In the genomic region with DNA sequence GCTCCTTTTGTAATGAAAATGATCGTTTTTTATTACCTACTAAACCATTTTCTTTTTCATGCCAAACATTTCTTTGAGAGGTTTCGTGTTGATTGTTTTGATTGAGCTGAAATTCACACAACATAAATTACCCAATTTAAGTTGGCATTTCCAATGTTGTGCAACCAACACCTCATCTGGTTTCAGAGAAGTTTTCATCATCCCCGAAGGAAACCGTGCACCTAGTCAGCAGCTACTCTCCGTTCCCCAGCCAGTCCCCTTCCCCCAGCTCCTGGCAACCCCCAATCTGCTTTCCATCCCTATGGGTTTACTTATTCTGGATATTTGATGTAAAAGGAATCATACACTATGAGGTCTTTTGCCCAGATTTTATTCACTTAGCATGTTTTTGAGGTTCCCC, we compare ENCODE assay signal across 24 cellular contexts.
"Had no signal": no experiment of that assay in that cellular context is flagged by ENCODE, and none has a peak within 500 bp of the region (broad histone marks: within the 10 kb centered on the region; RNA-seq: fewer than 3 reads in every experiment).

No MANE protein-coding gene starts in this region.

- H3K36me3 Mint-ChIP-seq: activated naive CD8-positive, alpha-beta T cell had no signal

- H3K4me1 Mint-ChIP-seq: activated T-helper 17 cell treated with anti-CD3 and anti-CD28 coated beads, Interleukin-2, amount 50 U/mL, for 72 hours had no signal

- H3K27me3 Mint-ChIP-seq: activated CD8-positive, alpha-beta T cell treated with anti-CD3 and anti-CD28 coated beads for 36 hours; activated naive CD8-positive, alpha-beta T cell had no signal

- ATAC-seq: activated CD8-positive, alpha-beta T cell treated with anti-CD3 and anti-CD28 coated beads for 36 hours; activated T-cell treated with anti-CD3 and anti-CD28 coated beads, Interleukin-2, amount 50 U/mL, for 4 hours; activated T-helper 17 cell treated with anti-CD3 and anti-CD28 coated beads, Interleukin-2, amount 50 U/mL, for 72 hours; body of pancreas; heart right ventricle had no signal

- H3K27me3 ChIP-seq: body of pancreas, heart right ventricle had no signal

- H3K27ac ChIP-seq: body of pancreas, epithelial cell of prostate, heart right ventricle had no signal

- H3K4me3 ChIP-seq: body of pancreas, heart right ventricle had no signal

- H3K36me3 ChIP-seq: heart right ventricle had no signal

- H3K4me3 Mint-ChIP-seq: activated CD8-positive, alpha-beta T cell treated with anti-CD3 and anti-CD28 coated beads for 36 hours; activated naive CD8-positive, alpha-beta T cell; activated T-cell treated with anti-CD3 and anti-CD28 coated beads, Interleukin-2, amount 50 U/mL, for 4 hours; activated T-helper 17 cell treated with anti-CD3 and anti-CD28 coated beads, Interleukin-2, amount 50 U/mL, for 72 hours had no signal

- H3K9me3 Mint-ChIP-seq: activated T-cell treated with anti-CD3 and anti-CD28 coated beads, Interleukin-2, amount 50 U/mL, for 4 hours had no signal

- H3K27ac Mint-ChIP-seq: activated CD8-positive, alpha-beta T cell treated with anti-CD3 and anti-CD28 coated beads for 36 hours; activated naive CD8-positive, alpha-beta T cell; activated T-helper 17 cell treated with anti-CD3 and anti-CD28 coated beads, Interleukin-2, amount 50 U/mL, for 72 hours had no signal

- H3K4me1 ChIP-seq: body of pancreas, heart right ventricle had no signal

- DNase-seq: activated CD4-positive, alpha-beta T cell treated with anti-CD3 and anti-CD28 coated beads for 1 hour; activated CD4-positive, alpha-beta T cell treated with anti-CD3 and anti-CD28 coated beads for 48 hours; activated CD4-positive, alpha-beta T cell treated with anti-CD3 and anti-CD28 coated beads, Interleukin-2, amount 50 U/mL, for 1 hour; activated CD4-positive, alpha-beta T cell treated with anti-CD3 and anti-CD28 coated beads, Interleukin-2, amount 50 U/mL, for 48 hours; activated CD8-positive, alpha-beta memory T cell treated with anti-CD3 and anti-CD28 coated beads for 24 hours; activated CD8-positive, alpha-beta T cell treated with anti-CD3 and anti-CD28 coated beads for 36 hours; activated effector memory CD4-positive, alpha-beta T cell treated with Interleukin-2 at 50 U/mL for 16 hours; activated gamma-delta T cell treated with Interleukin-2 at 50 U/mL for 16 hours; activated naive CD4-positive, alpha-beta T cell treated with anti-CD3 and anti-CD28 coated beads, Interleukin-2, amount 50 U/mL, for 16 hours; activated naive CD4-positive, alpha-beta T cell treated with Interleukin-2 at 50 U/mL for 16 hours; activated T-cell treated with anti-CD3 and anti-CD28 coated beads, Interleukin-2, amount 50 U/mL, for 4 hours; amniotic stem cell; aorta; body of pancreas; caudate nucleus; cortex of kidney; dermis blood vessel endothelial cell; effector CD8-positive, alpha-beta T cell; foreskin fibroblast; heart right ventricle; T-helper 2 cell had no signal

- H3K9me3 ChIP-seq: body of pancreas, heart right ventricle had no signal
